14 cellular contexts compared by ENCODE assay signal in genomic region chr3:174548841-174549623, GRCh38.
DNase-seq lines count a peak whose midpoint lies in the region; ATAC-seq and TF ChIP-seq lines count a peak whose summit lies in the region.
"Had no signal": no experiment of that assay in that cellular context is flagged by ENCODE, and none has a peak within 500 bp of the region (broad histone marks: within the 10 kb centered on the region; RNA-seq: fewer than 3 reads in every experiment).

No MANE protein-coding gene starts in this region.

- no peaks in the 10 kb centered on the region for H3K27me3 ChIP-seq in IMR-90 (ENCODE audit: control insufficient read depth, insufficient read depth, low read length)

- peak overlapping the region; percentile 57 for H4K5ac ChIP-seq in IMR-90 (ENCODE audit: low read depth, low read length)

- no peak overlapping the region for H2BK15ac ChIP-seq in IMR-90 (ENCODE audit: low read depth, low read length)

- no peak overlapping the region for H3K4me3 Mint-ChIP-seq in activated naive CD4-positive, alpha-beta T cell treated with anti-CD3 and anti-CD28 coated beads for 36 hours
- H3K4me3 Mint-ChIP-seq: CD14-positive monocyte; CD8-positive, alpha-beta memory T cell had no signal

- H3K4me3 ChIP-seq in IMR-90 (ENCODE audit: insufficient read depth, low read depth, low read length), result no peak overlapping the region

- H3K27me3 Mint-ChIP-seq in activated naive CD4-positive, alpha-beta T cell treated with anti-CD3 and anti-CD28 coated beads for 36 hours (ENCODE audit: low read depth), result no peaks in the 10 kb centered on the region
- H3K27me3 Mint-ChIP-seq: CD8-positive, alpha-beta memory T cell had no signal

- H3K9me1 ChIP-seq in IMR-90 (ENCODE audit: insufficient read depth, low read length), result no peaks in the 10 kb centered on the region

- no peak for TF ChIP-seq RAD21 in IMR-90 (IDR thresholded peaks at IDR 0.05; ENCODE audit: low read length)

- H3K18ac ChIP-seq in IMR-90 (ENCODE audit: low read depth, low read length), result peak overlapping the region; percentile 6; the same call in 1 of the 2 replicates

- no peak overlapping the region for H3K56ac ChIP-seq in IMR-90 (ENCODE audit: extremely low read depth, insufficient read depth, low read length)

- H3K4me1 ChIP-seq in IMR-90 (ENCODE audit: control insufficient read depth, insufficient read depth, low read length), result no peaks in the 10 kb centered on the region; the same call in 1 of the 2 replicates

- CTCF ChIA-PET in IMR-90 (lab: Yijun Ruan, JAX), result no interaction called here
- CTCF ChIA-PET in activated naive CD4-positive, alpha-beta T cell treated with anti-CD3 and anti-CD28 coated beads for 36 hours (lab: Charles Lee), result no interaction called here

- no peak overlapping the region for H3K27ac Mint-ChIP-seq in activated naive CD4-positive, alpha-beta T cell treated with anti-CD3 and anti-CD28 coated beads for 36 hours
- H3K27ac Mint-ChIP-seq: CD14-positive monocyte; CD8-positive, alpha-beta memory T cell had no signal

- 0 out of 2 replicates have a peak overlapping the region, but pooled peaks have one; percentile 8 for H2AK5ac ChIP-seq in IMR-90 (ENCODE audit: low read depth, low read length)

- no peaks in the 10 kb centered on the region for H3K9me3 ChIP-seq in IMR-90 (ENCODE audit: control insufficient read depth, insufficient read depth, low read length)
- H3K9me3 ChIP-seq: Caco-2 had no signal

- no peaks in the 10 kb centered on the region for H3K36me3 Mint-ChIP-seq in activated naive CD4-positive, alpha-beta T cell treated with anti-CD3 and anti-CD28 coated beads for 36 hours (ENCODE audit: low read depth)
- H3K36me3 Mint-ChIP-seq: CD14-positive monocyte; CD8-positive, alpha-beta memory T cell had no signal

- DNase-seq in NCI-H1092 treated with DMSO at 0.1 percent for 48 hours (lab: John Stamatoyannopoulos, UW), result peak; percentile 14
- DNase-seq in NCI-H1092 (lab: John Stamatoyannopoulos, UW), result no peak
- DNase-seq in IMR-90, result no peak
- DNase-seq in NCI-H69 (lab: John Stamatoyannopoulos, UW), result peak; percentile 93
- peak; percentile 5 for DNase-seq in fibroblast of peridontal ligament (ENCODE audit: extremely low read depth)
- no peak for DNase-seq in activated naive CD4-positive, alpha-beta T cell treated with anti-CD3 and anti-CD28 coated beads for 36 hours
- DNase-seq: Caco-2; CD8-positive, alpha-beta memory T cell; DND-41; GF-D8 had no signal

- H3K79me1 ChIP-seq in IMR-90 (ENCODE audit: low read depth in 1 of 2, low read length in 2 of 2), result no peaks in the 10 kb centered on the region

- ATAC-seq in IMR-90 (ENCODE audit: low read depth), result no peak
- no peak for ATAC-seq in HG02623 (IDR thresholded peaks at IDR 0.05; ENCODE audit: unreplicated experiment)
- no peak for ATAC-seq in GM18517 (IDR thresholded peaks at IDR 0.05; ENCODE audit: unreplicated experiment)

- no peak overlapping the region for H3K9ac ChIP-seq in IMR-90 (ENCODE audit: low read depth, low read length)

- H3K4me1 Mint-ChIP-seq in activated naive CD4-positive, alpha-beta T cell treated with anti-CD3 and anti-CD28 coated beads for 36 hours (ENCODE audit: low read depth), result no peaks in the 10 kb centered on the region
- H3K4me1 Mint-ChIP-seq: CD14-positive monocyte; CD8-positive, alpha-beta memory T cell had no signal

- no peak overlapping the region; the same call in 1 of the 2 replicates for H3K27ac ChIP-seq in IMR-90 (ENCODE audit: insufficient read depth, low read length)
- H3K27ac ChIP-seq: 22Rv1 had no signal

- no peaks in the 10 kb centered on the region for H4K20me1 ChIP-seq in IMR-90 (ENCODE audit: insufficient read depth, low read length)

- POLR2A ChIA-PET in IMR-90 (lab: Charles Lee; ENCODE audit: unreplicated experiment), result interaction anchor here (0.6 kb wide), 1 partner anchor 9 kb away, joined by 12 read pairs; no protein-coding TSS in a partner anchor

- no peak overlapping the region for H4K91ac ChIP-seq in IMR-90 (ENCODE audit: insufficient read depth, low read depth, low read length)

- H2BK5ac ChIP-seq in IMR-90 (ENCODE audit: low read depth, low read length, poor library complexity, severe bottlenecking), result peak overlapping the region; percentile 50

- no TSS peak for BruUV-seq in IMR-90 (replicated peaks; lab: Mats Ljungman, UMichigan)

- H2BK120ac ChIP-seq in IMR-90 (ENCODE audit: low read depth, low read length), result peak overlapping the region; percentile 10; the same call in 1 of the 2 replicates

- no CpG with 5 or more reads among the region's 4 CpGs for WGBS in IMR-90 (ENCODE audit: extremely low coverage in 2 of 2, insufficient read length in 1 of 2), 2 experiments

- intact Hi-C loops in IMR-90 (cut with micrococcal nuclease), result no loop called here
- intact Hi-C loops in activated naive CD4-positive, alpha-beta T cell treated with anti-CD3 and anti-CD28 coated beads for 36 hours (cut with micrococcal nuclease), result no loop called here

- no peak for TF ChIP-seq CTCF in IMR-90 (conservative IDR thresholded peaks at IDR 0.05; ENCODE audit: low read depth, low read length)

- H3K4ac ChIP-seq in IMR-90 (ENCODE audit: low read depth, low read length), result no peak overlapping the region

- no peaks in the 10 kb centered on the region for H3K9me3 Mint-ChIP-seq in activated naive CD4-positive, alpha-beta T cell treated with anti-CD3 and anti-CD28 coated beads for 36 hours

- H2AFZ ChIP-seq in IMR-90 (replicated peaks; ENCODE audit: low read length, poor library complexity), result no peak overlapping the region

- no peak for TF ChIP-seq POLR2A in IMR-90 (IDR thresholded peaks at IDR 0.05; ENCODE audit: low read depth, low read length)

- no peak overlapping the region for H2BK20ac ChIP-seq in IMR-90 (ENCODE audit: low read depth, low read length)

- in situ Hi-C loops in IMR-90 (cut with MboI; ENCODE audit: low sequenced_read_pairs), result no loop called here

- H3K4me2 ChIP-seq in IMR-90 (ENCODE audit: low read depth, low read length), result no peak overlapping the region

- H3K23ac ChIP-seq in IMR-90 (ENCODE audit: low read depth, low read length), result no peak overlapping the region

- peak overlapping the region in 1 of 2 experiments; percentile 56; a peak in 1 of 4 replicates for H4K8ac ChIP-seq in IMR-90 (ENCODE audit: low read depth in 2 of 2, low read length in 2 of 2)

- no peaks in the 10 kb centered on the region for H3K36me3 ChIP-seq in IMR-90 (ENCODE audit: control insufficient read depth, insufficient read depth, low read length)

- dilution Hi-C loops in IMR-90 (cut with HindIII; ENCODE audit: low sequenced_read_pairs, unreplicated experiment), result no loop called here

- H2AK9ac ChIP-seq in IMR-90 (replicated peaks; ENCODE audit: low read depth, low read length, poor library complexity), result no peak overlapping the region

- H3K14ac ChIP-seq in IMR-90 (replicated peaks; ENCODE audit: low read depth, low read length), result no peak overlapping the region; the same call in 1 of the 2 replicates

TF ChIP-seq in IMR-90, 13 proteins besides CTCF, POLR2A, EP300 and RAD21:
- TF ChIP-seq ELK1 (IDR thresholded peaks at IDR 0.05; ENCODE audit: borderline replicate concordance, low read depth, low read length), result no peak

Comparison
In these comparisons a context has a peak if more than half of its experiments do, and no peak if none do; other contexts are left out.
1. DNase-seq: peak in NCI-H1092 treated with DMSO at 0.1 percent for 48 hours (single experiment), NCI-H69 (single experiment) and fibroblast of peridontal ligament (single experiment); none in NCI-H1092 (single experiment), IMR-90 (single experiment) and activated naive CD4-positive, alpha-beta T cell treated with anti-CD3 and anti-CD28 coated beads for 36 hours (single experiment).